Comparison of ENCODE assay signal across 1 cellular context in the genomic region with DNA sequence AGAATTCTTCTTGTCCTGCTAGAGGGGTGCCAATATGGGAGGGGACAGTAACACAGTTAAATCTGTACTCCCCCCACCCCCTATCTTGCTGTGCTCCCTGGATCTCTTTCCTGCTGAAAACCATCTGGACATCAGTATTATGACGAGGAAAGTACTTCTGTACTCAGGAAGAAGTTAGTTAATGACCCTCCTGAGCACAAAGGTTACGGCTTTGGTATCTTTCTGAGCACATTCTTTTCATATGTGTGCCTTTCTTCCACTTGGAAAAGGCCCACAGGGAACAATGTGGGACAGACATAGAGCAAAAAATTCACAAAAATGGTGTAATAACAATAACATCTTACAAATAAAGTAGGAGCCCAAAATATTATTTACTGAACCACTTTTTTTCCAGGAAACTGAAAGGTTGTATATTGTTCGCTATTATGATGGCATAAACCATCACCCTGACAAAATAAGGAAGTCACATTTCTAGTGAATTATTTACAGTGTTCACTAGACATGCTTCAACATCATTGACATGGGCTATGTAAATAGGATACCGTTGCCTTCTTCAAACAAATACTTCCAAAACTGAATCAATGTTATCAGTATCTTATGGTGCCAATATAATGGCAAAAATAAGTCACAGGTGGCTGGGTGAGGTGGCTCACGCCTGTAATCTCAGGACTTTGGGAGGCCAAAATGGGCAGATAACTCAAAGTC.
TF ChIP-seq lines count a peak whose summit lies in the region.

No MANE protein-coding gene starts in this region.

TF ChIP-seq in GM12878, 131 proteins besides CTCF, POLR2A, EP300 and RAD21:
- TF ChIP-seq RBBP5 (conservative IDR thresholded peaks at IDR 0.05) (no peak), POLR2AphosphoS5 (IDR thresholded peaks at IDR 0.05; ENCODE audit: low read length) (no peak), SMARCA5 (IDR thresholded peaks at IDR 0.05) (no peak), STAT3 (IDR thresholded peaks at IDR 0.05; ENCODE audit: low read depth, low read length) (no peak)
- TF ChIP-seq, protein P1, sequence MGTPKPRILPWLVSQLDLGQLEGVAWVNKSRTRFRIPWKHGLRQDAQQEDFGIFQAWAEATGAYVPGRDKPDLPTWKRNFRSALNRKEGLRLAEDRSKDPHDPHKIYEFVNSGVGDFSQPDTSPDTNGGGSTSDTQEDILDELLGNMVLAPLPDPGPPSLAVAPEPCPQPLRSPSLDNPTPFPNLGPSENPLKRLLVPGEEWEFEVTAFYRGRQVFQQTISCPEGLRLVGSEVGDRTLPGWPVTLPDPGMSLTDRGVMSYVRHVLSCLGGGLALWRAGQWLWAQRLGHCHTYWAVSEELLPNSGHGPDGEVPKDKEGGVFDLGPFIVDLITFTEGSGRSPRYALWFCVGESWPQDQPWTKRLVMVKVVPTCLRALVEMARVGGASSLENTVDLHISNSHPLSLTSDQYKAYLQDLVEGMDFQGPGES (IDR thresholded peaks at IDR 0.05) = no peak
- TF ChIP-seq, protein P2, sequence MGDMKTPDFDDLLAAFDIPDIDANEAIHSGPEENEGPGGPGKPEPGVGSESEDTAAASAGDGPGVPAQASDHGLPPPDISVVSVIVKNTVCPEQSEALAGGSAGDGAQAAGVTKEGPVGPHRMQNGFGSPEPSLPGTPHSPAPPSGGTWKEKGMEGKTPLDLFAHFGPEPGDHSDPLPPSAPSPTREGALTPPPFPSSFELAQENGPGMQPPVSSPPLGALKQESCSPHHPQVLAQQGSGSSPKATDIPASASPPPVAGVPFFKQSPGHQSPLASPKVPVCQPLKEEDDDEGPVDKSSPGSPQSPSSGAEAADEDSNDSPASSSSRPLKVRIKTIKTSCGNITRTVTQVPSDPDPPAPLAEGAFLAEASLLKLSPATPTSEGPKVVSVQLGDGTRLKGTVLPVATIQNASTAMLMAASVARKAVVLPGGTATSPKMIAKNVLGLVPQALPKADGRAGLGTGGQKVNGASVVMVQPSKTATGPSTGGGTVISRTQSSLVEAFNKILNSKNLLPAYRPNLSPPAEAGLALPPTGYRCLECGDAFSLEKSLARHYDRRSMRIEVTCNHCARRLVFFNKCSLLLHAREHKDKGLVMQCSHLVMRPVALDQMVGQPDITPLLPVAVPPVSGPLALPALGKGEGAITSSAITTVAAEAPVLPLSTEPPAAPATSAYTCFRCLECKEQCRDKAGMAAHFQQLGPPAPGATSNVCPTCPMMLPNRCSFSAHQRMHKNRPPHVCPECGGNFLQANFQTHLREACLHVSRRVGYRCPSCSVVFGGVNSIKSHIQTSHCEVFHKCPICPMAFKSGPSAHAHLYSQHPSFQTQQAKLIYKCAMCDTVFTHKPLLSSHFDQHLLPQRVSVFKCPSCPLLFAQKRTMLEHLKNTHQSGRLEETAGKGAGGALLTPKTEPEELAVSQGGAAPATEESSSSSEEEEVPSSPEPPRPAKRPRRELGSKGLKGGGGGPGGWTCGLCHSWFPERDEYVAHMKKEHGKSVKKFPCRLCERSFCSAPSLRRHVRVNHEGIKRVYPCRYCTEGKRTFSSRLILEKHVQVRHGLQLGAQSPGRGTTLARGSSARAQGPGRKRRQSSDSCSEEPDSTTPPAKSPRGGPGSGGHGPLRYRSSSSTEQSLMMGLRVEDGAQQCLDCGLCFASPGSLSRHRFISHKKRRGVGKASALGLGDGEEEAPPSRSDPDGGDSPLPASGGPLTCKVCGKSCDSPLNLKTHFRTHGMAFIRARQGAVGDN (IDR thresholded peaks at IDR 0.05) = no peak
- TF ChIP-seq, protein P3, sequence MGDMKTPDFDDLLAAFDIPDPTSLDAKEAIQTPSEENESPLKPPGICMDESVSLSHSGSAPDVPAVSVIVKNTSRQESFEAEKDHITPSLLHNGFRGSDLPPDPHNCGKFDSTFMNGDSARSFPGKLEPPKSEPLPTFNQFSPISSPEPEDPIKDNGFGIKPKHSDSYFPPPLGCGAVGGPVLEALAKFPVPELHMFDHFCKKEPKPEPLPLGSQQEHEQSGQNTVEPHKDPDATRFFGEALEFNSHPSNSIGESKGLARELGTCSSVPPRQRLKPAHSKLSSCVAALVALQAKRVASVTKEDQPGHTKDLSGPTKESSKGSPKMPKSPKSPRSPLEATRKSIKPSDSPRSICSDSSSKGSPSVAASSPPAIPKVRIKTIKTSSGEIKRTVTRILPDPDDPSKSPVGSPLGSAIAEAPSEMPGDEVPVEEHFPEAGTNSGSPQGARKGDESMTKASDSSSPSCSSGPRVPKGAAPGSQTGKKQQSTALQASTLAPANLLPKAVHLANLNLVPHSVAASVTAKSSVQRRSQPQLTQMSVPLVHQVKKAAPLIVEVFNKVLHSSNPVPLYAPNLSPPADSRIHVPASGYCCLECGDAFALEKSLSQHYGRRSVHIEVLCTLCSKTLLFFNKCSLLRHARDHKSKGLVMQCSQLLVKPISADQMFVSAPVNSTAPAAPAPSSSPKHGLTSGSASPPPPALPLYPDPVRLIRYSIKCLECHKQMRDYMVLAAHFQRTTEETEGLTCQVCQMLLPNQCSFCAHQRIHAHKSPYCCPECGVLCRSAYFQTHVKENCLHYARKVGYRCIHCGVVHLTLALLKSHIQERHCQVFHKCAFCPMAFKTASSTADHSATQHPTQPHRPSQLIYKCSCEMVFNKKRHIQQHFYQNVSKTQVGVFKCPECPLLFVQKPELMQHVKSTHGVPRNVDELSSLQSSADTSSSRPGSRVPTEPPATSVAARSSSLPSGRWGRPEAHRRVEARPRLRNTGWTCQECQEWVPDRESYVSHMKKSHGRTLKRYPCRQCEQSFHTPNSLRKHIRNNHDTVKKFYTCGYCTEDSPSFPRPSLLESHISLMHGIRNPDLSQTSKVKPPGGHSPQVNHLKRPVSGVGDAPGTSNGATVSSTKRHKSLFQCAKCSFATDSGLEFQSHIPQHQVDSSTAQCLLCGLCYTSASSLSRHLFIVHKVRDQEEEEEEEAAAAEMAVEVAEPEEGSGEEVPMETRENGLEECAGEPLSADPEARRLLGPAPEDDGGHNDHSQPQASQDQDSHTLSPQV (IDR thresholded peaks at IDR 0.05) = no peak
